21 cellular contexts compared by ENCODE assay signal in the genomic region with DNA sequence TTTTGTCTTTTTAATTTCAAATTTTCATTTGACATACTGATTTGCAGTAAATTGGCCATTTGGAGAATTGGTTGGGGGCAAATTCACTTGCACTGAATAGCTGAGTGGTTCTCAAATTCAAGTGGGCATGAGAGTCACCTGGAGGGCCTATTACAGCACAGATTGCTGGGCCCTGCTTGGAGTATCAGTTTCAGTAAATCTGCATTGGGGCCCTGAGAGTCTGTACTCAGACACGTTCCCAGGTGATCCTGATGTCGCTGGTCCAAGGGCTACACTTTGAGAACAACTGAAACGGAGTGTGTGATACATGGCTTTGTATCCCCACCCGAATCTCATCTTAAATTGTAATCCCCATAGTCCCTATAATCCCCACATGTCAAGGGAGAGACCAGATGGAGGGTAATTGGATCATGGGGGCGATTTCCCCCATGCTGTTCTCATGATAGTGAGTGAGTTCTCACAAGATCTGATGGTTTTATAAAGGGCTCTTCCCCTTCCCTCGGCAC.
DNase-seq lines count a peak whose midpoint lies in the region; ATAC-seq lines count a peak whose summit lies in the region.
"Had no signal": no experiment of that assay in that cellular context is flagged by ENCODE, and none has a peak within 500 bp of the region (broad histone marks: within the 10 kb centered on the region; RNA-seq: fewer than 3 reads in every experiment).

No MANE protein-coding gene starts in this region.

- H3K4me3 Mint-ChIP-seq in activated T-helper 17 cell treated with anti-CD3 and anti-CD28 coated beads, Interleukin-2, amount 50 U/mL, for 72 hours, result no peak overlapping the region
- H3K4me3 Mint-ChIP-seq: activated CD4-positive, alpha-beta memory T cell treated with anti-CD3 and anti-CD28 coated beads for 36 hours; activated naive CD8-positive, alpha-beta T cell treated with anti-CD3 and anti-CD28 coated beads, Interleukin-2, amount 10 ng/mL, durations not matched to agents 7 days and 5 days; CD14-positive monocyte; IgD-negative memory B cell; natural killer cell; stimulated activated naive CD8-positive, alpha-beta T cell treated with anti-CD3 and anti-CD28 coated beads, Interleukin-15, amount 100 ng/mL, for 72 hours had no signal

- peak; percentile 28 for DNase-seq in DMS53 (lab: John Stamatoyannopoulos, UW)
- DNase-seq in DMS53 treated with DMSO at 0.1 percent for 48 hours (lab: John Stamatoyannopoulos, UW; ENCODE audit: unreplicated experiment), result no peak
- peak; percentile 79 for DNase-seq in NCI-H128 (lab: John Stamatoyannopoulos, UW; ENCODE audit: unreplicated experiment)
- DNase-seq in NCI-H345 (lab: John Stamatoyannopoulos, UW), result peak; percentile 57
- DNase-seq in NOMO-1 treated with DMSO at 0.1 percent for 48 hours (lab: John Stamatoyannopoulos, UW; ENCODE audit: unreplicated experiment), result no peak
- DNase-seq: 8988T; activated CD4-positive, alpha-beta memory T cell treated with anti-CD3 and anti-CD28 coated beads for 36 hours; activated effector memory CD4-positive, alpha-beta T cell treated with anti-CD3 and anti-CD28 coated beads, Interleukin-2, amount 50 U/mL, for 16 hours; activated naive CD8-positive, alpha-beta T cell treated with anti-CD3 and anti-CD28 coated beads, Interleukin-2, amount 10 ng/mL, durations not matched to agents 7 days and 5 days; Calu3; central memory CD4-positive, alpha-beta T cell; lower lobe of right lung; natural killer cell; NCI-H1048; stimulated activated naive CD8-positive, alpha-beta T cell treated with anti-CD3 and anti-CD28 coated beads, Interleukin-15, amount 100 ng/mL, for 72 hours; T-helper 1 cell had no signal

- no peak for ATAC-seq in activated T-helper 17 cell treated with anti-CD3 and anti-CD28 coated beads, Interleukin-2, amount 50 U/mL, for 72 hours (replicated peaks)
- ATAC-seq in GM18867 (IDR thresholded peaks at IDR 0.05; ENCODE audit: unreplicated experiment), result no peak
- no peak for ATAC-seq in GM21515 (IDR thresholded peaks at IDR 0.05; ENCODE audit: unreplicated experiment)
- ATAC-seq: lower lobe of right lung; natural killer cell; stimulated activated naive CD8-positive, alpha-beta T cell treated with anti-CD3 and anti-CD28 coated beads, Interleukin-15, amount 100 ng/mL, for 72 hours had no signal

- H3K36me3 Mint-ChIP-seq in activated T-helper 17 cell treated with anti-CD3 and anti-CD28 coated beads, Interleukin-2, amount 50 U/mL, for 72 hours (ENCODE audit: low read depth), result no peaks in the 10 kb centered on the region
- H3K36me3 Mint-ChIP-seq: activated CD4-positive, alpha-beta memory T cell treated with anti-CD3 and anti-CD28 coated beads for 36 hours; activated naive CD8-positive, alpha-beta T cell treated with anti-CD3 and anti-CD28 coated beads, Interleukin-2, amount 10 ng/mL, durations not matched to agents 7 days and 5 days; CD14-positive monocyte had no signal

- peaks cover 3% of the 10 kb centered on the region for H3K27me3 Mint-ChIP-seq in activated T-helper 17 cell treated with anti-CD3 and anti-CD28 coated beads, Interleukin-2, amount 50 U/mL, for 72 hours
- H3K27me3 Mint-ChIP-seq: activated naive CD8-positive, alpha-beta T cell treated with anti-CD3 and anti-CD28 coated beads, Interleukin-2, amount 10 ng/mL, durations not matched to agents 7 days and 5 days had no signal

- H3K9me3 Mint-ChIP-seq in activated T-helper 17 cell treated with anti-CD3 and anti-CD28 coated beads, Interleukin-2, amount 50 U/mL, for 72 hours, result no peaks in the 10 kb centered on the region
- H3K9me3 Mint-ChIP-seq: activated CD4-positive, alpha-beta memory T cell treated with anti-CD3 and anti-CD28 coated beads for 36 hours had no signal

- peak overlapping the region; percentile 2 for H3K27ac Mint-ChIP-seq in activated T-helper 17 cell treated with anti-CD3 and anti-CD28 coated beads, Interleukin-2, amount 50 U/mL, for 72 hours
- H3K27ac Mint-ChIP-seq: activated CD4-positive, alpha-beta memory T cell treated with anti-CD3 and anti-CD28 coated beads for 36 hours; activated naive CD8-positive, alpha-beta T cell treated with anti-CD3 and anti-CD28 coated beads, Interleukin-2, amount 10 ng/mL, durations not matched to agents 7 days and 5 days; CD14-positive monocyte; IgD-negative memory B cell; natural killer cell had no signal

- H3K4me1 Mint-ChIP-seq in activated T-helper 17 cell treated with anti-CD3 and anti-CD28 coated beads, Interleukin-2, amount 50 U/mL, for 72 hours, result no peaks in the 10 kb centered on the region
- H3K4me1 Mint-ChIP-seq: CD14-positive monocyte; IgD-negative memory B cell; natural killer cell; stimulated activated naive CD8-positive, alpha-beta T cell treated with anti-CD3 and anti-CD28 coated beads, Interleukin-15, amount 100 ng/mL, for 72 hours had no signal

Comparison
In these comparisons a context has a peak if more than half of its experiments do, and no peak if none do; other contexts are left out.
1. DNase-seq: peak in DMS53 (single experiment), NCI-H128 (single experiment) and NCI-H345 (single experiment); none in DMS53 treated with DMSO at 0.1 percent for 48 hours (single experiment) and NOMO-1 treated with DMSO at 0.1 percent for 48 hours (single experiment).